37 cellular contexts compared by ENCODE assay signal in the genomic region with DNA sequence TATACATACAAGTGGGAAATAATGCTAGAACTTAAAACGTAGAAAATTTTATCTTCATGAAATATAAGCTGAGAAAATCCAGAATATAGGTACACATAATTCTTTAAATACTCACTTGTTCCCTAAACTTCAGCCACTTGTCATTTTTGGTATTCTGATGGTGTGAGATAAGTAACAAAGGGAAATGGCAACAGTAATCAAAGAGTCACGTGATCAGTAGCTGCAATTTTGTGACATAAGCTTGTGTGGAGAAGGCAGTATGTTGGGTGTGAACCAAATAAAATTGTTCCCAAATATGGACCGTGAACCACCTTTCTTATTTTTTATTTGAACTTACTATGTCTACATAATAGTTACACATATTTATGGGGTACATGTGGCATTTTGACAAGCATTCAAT.
DNase-seq lines count a peak whose midpoint lies in the region; ATAC-seq, FAIRE-seq and TF ChIP-seq lines count a peak whose summit lies in the region.
"Had no signal": no experiment of that assay in that cellular context is flagged by ENCODE, and none has a peak within 500 bp of the region (broad histone marks: within the 10 kb centered on the region; RNA-seq: fewer than 3 reads in every experiment).

No MANE protein-coding gene starts in this region.

- TF ChIP-seq CTCF in HepG2 (CRISPR knock-in tag; IDR thresholded peaks at IDR 0.05) (no peak), right lobe of liver (IDR thresholded peaks at IDR 0.05) (no peak), GM12878 (IDR thresholded peaks at IDR 0.05 in 2 of 3, conservative IDR thresholded peaks at IDR 0.05 in 1 of 3; ENCODE audit: control insufficient read depth in 2 of 3, extremely low read depth in 1 of 3, insufficient read depth in 1 of 3, low read depth in 3 of 3, low read length in 3 of 3) (no peak), K562 (IDR thresholded peaks at IDR 0.05 in 2 of 3, conservative IDR thresholded peaks at IDR 0.05 in 1 of 3; ENCODE audit: insufficient read depth in 2 of 3, low read depth in 1 of 3, low read length in 3 of 3) (no peak), neural cell (IDR thresholded peaks at IDR 0.05; ENCODE audit: poor library complexity, severe bottlenecking) (no peak), H9 (conservative IDR thresholded peaks at IDR 0.05) (no peak), GM10266 (IDR thresholded peaks at IDR 0.05; ENCODE audit: control insufficient read depth, insufficient read depth, low read depth, missing control alignments) (no peak)

- POLR2A ChIA-PET in HepG2 (lab: Yijun Ruan, JAX) (no interaction called here), GM12878 (lab: Charles Lee) (no interaction called here), K562 (lab: Yijun Ruan, JAX) (no interaction called here)

- TF ChIP-seq EP300 in HepG2 (IDR thresholded peaks at IDR 0.05; ENCODE audit: low read depth in 2 of 2, low read length in 2 of 2) (no peak), HepG2 (CRISPR knock-in tag; IDR thresholded peaks at IDR 0.05; ENCODE audit: borderline replicate concordance) (no peak), GM12878 (IDR thresholded peaks at IDR 0.05; ENCODE audit: borderline replicate concordance in 1 of 2, control insufficient read depth in 1 of 2, low read depth in 2 of 2, low read length in 2 of 2) (no peak), K562 (IDR thresholded peaks at IDR 0.05; ENCODE audit: low read length) (no peak), neural cell (conservative IDR thresholded peaks at IDR 0.05; ENCODE audit: poor library complexity, severe bottlenecking) (peak; percentile 37)

- H3K4me3 ChIP-seq in HepG2 (replicated peaks in 1 of 3; ENCODE audit: insufficient read depth in 1 of 3, low read depth in 2 of 3, low read length in 3 of 3) (no peak overlapping the region), right lobe of liver (no peak overlapping the region), GM12878 (no peak overlapping the region), K562 (no peak overlapping the region), neural cell (ENCODE audit: low read length) (no peak overlapping the region)
- H3K4me3 ChIP-seq: A549; BLaER1; BLaER1 treated with 17β-estradiol and CSF1 and Interleukin-3, amounts not matched to agents 10 nM and 100 nM had no signal

- H2BK120ac ChIP-seq in H9 (ENCODE audit: low read depth, low read length, poor library complexity, severe bottlenecking) = no peak overlapping the region

- RAD21 ChIA-PET in GM12878 (lab: Charles Lee; ENCODE audit: unreplicated experiment) = no interaction called here

- H3K36me3 ChIP-seq in HepG2 (replicated peaks in 1 of 2; ENCODE audit: control insufficient read depth in 1 of 2, insufficient read depth in 2 of 2, low read length in 2 of 2) = no peaks in the 10 kb centered on the region
- no peaks in the 10 kb centered on the region for H3K36me3 ChIP-seq in right lobe of liver
- H3K36me3 ChIP-seq in GM12878 (ENCODE audit: control insufficient read depth in 2 of 2, insufficient read depth in 2 of 2, low read length in 1 of 2) = no peaks in the 10 kb centered on the region
- H3K36me3 ChIP-seq in K562 (ENCODE audit: control insufficient read depth, insufficient read depth, low read length) = no peaks in the 10 kb centered on the region
- H3K36me3 ChIP-seq in neural cell (ENCODE audit: insufficient read depth, low read length) = no peaks in the 10 kb centered on the region
- H3K36me3 ChIP-seq: BE2C; BLaER1; BLaER1 treated with 17β-estradiol and CSF1 and Interleukin-3, amounts not matched to agents 10 nM and 100 nM had no signal

- H3K4me1 ChIP-seq in HepG2 (ENCODE audit: insufficient read depth, low read length) (no peaks in the 10 kb centered on the region), right lobe of liver (no peaks in the 10 kb centered on the region), GM12878 (ENCODE audit: control insufficient read depth, insufficient read depth, low read length) (no peaks in the 10 kb centered on the region), K562 (replicated peaks in 1 of 2; ENCODE audit: control insufficient read depth in 2 of 2, insufficient read depth in 2 of 2, low read length in 2 of 2) (no peaks in the 10 kb centered on the region), H9 (ENCODE audit: insufficient read depth, low read length) (no peaks in the 10 kb centered on the region)
- H3K4me1 ChIP-seq: A549; BE2C; BLaER1; BLaER1 treated with 17β-estradiol and CSF1 and Interleukin-3, amounts not matched to agents 10 nM and 100 nM; Caco-2 had no signal

- H3K9me1 ChIP-seq in K562 (ENCODE audit: control insufficient read depth, insufficient read depth, low read length) = no peaks in the 10 kb centered on the region

- no peak overlapping the region for H3K27ac ChIP-seq in HepG2 (ENCODE audit: extremely low read length, insufficient read depth, low read length)
- H3K27ac ChIP-seq in right lobe of liver = no peak overlapping the region
- H3K27ac ChIP-seq in GM12878 (ENCODE audit: control insufficient read depth, insufficient read depth) = no peak overlapping the region
- H3K27ac ChIP-seq in K562 (ENCODE audit: extremely low read depth, low read depth, low read length) = no peak overlapping the region
- H3K27ac ChIP-seq in neural cell (ENCODE audit: low read length) = no peak overlapping the region
- no peak overlapping the region for H3K27ac ChIP-seq in H9 (ENCODE audit: insufficient read length, low read depth, low read length)
- H3K27ac ChIP-seq: 22Rv1; A549; BLaER1; BLaER1 treated with 17β-estradiol and CSF1 and Interleukin-3, amounts not matched to agents 10 nM and 100 nM; C4-2B had no signal

- CTCF ChIA-PET in HepG2 (lab: Yijun Ruan, JAX; ENCODE audit: low intra/inter-chr PET ratio, low total read pairs) (no interaction called here), GM12878 (lab: Yijun Ruan, JAX) (no interaction called here), K562 (lab: Yijun Ruan, JAX; ENCODE audit: low intra/inter-chr PET ratio) (no interaction called here)

- H3K79me2 ChIP-seq in HepG2 (ENCODE audit: insufficient read depth, low read length) = no peaks in the 10 kb centered on the region
- no peaks in the 10 kb centered on the region for H3K79me2 ChIP-seq in GM12878 (ENCODE audit: control insufficient read depth, insufficient read depth, low read length)
- H3K79me2 ChIP-seq in K562 (ENCODE audit: control insufficient read depth, insufficient read depth, low read length) = no peaks in the 10 kb centered on the region
- H3K79me2 ChIP-seq in neural cell (replicated peaks; ENCODE audit: insufficient read depth, low read length) = no peaks in the 10 kb centered on the region
- no peaks in the 10 kb centered on the region for H3K79me2 ChIP-seq in H9 (ENCODE audit: insufficient read depth, low read length)

- WGBS in HepG2 (ENCODE audit: low lambda C conversion rate) = 26% methylated on average over 3 of the region's 3 CpGs
- 30% methylated on average over 3 of the region's 3 CpGs for WGBS in right lobe of liver (ENCODE audit: insufficient coverage, low coverage, low lambda C conversion rate, missing lambda C conversion rate)
- WGBS in GM12878 (ENCODE audit: insufficient coverage, insufficient replicate concordance, low lambda C conversion rate, missing lambda C conversion rate) = 2% methylated on average over 3 of the region's 3 CpGs
- WGBS in K562 (ENCODE audit: insufficient coverage, low coverage, missing lambda C conversion rate) = 0% methylated on average over 3 of the region's 3 CpGs
- no CpG with 5 or more reads among the region's 3 CpGs for WGBS in H9 (ENCODE audit: extremely low coverage, insufficient read length, low lambda C conversion rate)

- no peak overlapping the region for H3K4ac ChIP-seq in H9 (ENCODE audit: low read depth, low read length)

- H3K4me1 Mint-ChIP-seq in H9 = no peaks in the 10 kb centered on the region
- H3K4me1 Mint-ChIP-seq: B cell; CD14-positive monocyte; CD4-positive, alpha-beta memory T cell; CD4-positive, CD25-positive, alpha-beta regulatory T cell; CD8-positive, alpha-beta memory T cell had no signal

- no peak overlapping the region for H2BK20ac ChIP-seq in H9 (ENCODE audit: low read depth, low read length, poor library complexity, severe bottlenecking)

- no peak overlapping the region for H3K14ac ChIP-seq in H9 (ENCODE audit: insufficient read depth, low read length)

- peaks cover 3 to 14% (median 8%) of the 10 kb centered on the region in 3 experiments; a peak in 6 of 7 replicates for H3K36me3 Mint-ChIP-seq in H9 (ENCODE audit: insufficient read depth in 1 of 3, low read depth in 3 of 3)
- H3K36me3 Mint-ChIP-seq: CD14-positive monocyte; CD4-positive, alpha-beta memory T cell; CD4-positive, CD25-positive, alpha-beta regulatory T cell; CD8-positive, alpha-beta memory T cell; CD8-positive, alpha-beta T cell had no signal

- H3K9ac ChIP-seq in HepG2 (ENCODE audit: insufficient read depth, low read depth, low read length) (no peak overlapping the region), GM12878 (ENCODE audit: control insufficient read depth, insufficient read depth, low read length) (no peak overlapping the region), K562 (ENCODE audit: insufficient read depth in 1 of 2, low read depth in 2 of 2, low read length in 2 of 2) (no peak overlapping the region), neural cell (ENCODE audit: low read length) (no peak overlapping the region), H9 (ENCODE audit: extremely low read depth, insufficient read length, low read length) (no peak overlapping the region)
- H3K9ac ChIP-seq: BLaER1; BLaER1 treated with 17β-estradiol and CSF1 and Interleukin-3, amounts not matched to agents 10 nM and 100 nM had no signal

- H3T11ph ChIP-seq in H9 (ENCODE audit: low read length) = no peak overlapping the region

- TF ChIP-seq POLR2A in HepG2 (IDR thresholded peaks at IDR 0.05; ENCODE audit: insufficient read depth in 1 of 2, low read depth in 2 of 2, low read length in 2 of 2) (no peak), right lobe of liver (IDR thresholded peaks at IDR 0.05) (no peak), GM12878 (IDR thresholded peaks at IDR 0.05; ENCODE audit: low read depth, low read length) (no peak), K562 (conservative IDR thresholded peaks at IDR 0.05) (no peak)

- no peak overlapping the region for H2BK15ac ChIP-seq in H9 (ENCODE audit: low read depth, low read length)

- SMC1A ChIA-PET in GM12878 (lab: Charles Lee; ENCODE audit: uncharacterized antibody, unreplicated experiment) = no interaction called here

- no peaks in the 10 kb centered on the region for H3F3A ChIP-seq in neural cell (ENCODE audit: insufficient read depth, low read length, poor library complexity, severe bottlenecking)

- intact Hi-C loops in HepG2 (cut with micrococcal nuclease; ENCODE audit: unreplicated experiment) = no loop called here
- intact Hi-C loops in right lobe of liver (cut with DNase I) = no loop called here
- intact Hi-C loops in GM12878 (cut with micrococcal nuclease; ENCODE audit: unreplicated experiment) = no loop called here
- intact Hi-C loops in K562 (cut with micrococcal nuclease) = no loop called here

- no peak overlapping the region for H3K4me2 ChIP-seq in HepG2 (ENCODE audit: low read depth, low read length)
- no peak overlapping the region for H3K4me2 ChIP-seq in GM12878 (ENCODE audit: control insufficient read depth, insufficient read depth)
- H3K4me2 ChIP-seq in K562 (ENCODE audit: insufficient read depth, low read length) = no peak overlapping the region
- H3K4me2 ChIP-seq in neural cell (ENCODE audit: low read length) = no peak overlapping the region
- H3K4me2 ChIP-seq in H9 (ENCODE audit: insufficient read depth, insufficient read length, low read length) = no peak overlapping the region
- H3K4me2 ChIP-seq: A549; BLaER1; BLaER1 treated with 17β-estradiol and CSF1 and Interleukin-3, amounts not matched to agents 10 nM and 100 nM had no signal

- BruUV-seq in HepG2 (replicated peaks; lab: Mats Ljungman, UMichigan) (no TSS peak), GM12878 (replicated peaks; lab: Mats Ljungman, UMichigan) (no TSS peak), K562 (replicated peaks; lab: Mats Ljungman, UMichigan) (no TSS peak)

- no peaks in the 10 kb centered on the region for H3K23me2 ChIP-seq in H9 (ENCODE audit: insufficient read length, low read depth, low read length, poor library complexity, severe bottlenecking)

- peaks cover 5% of the 10 kb centered on the region for H3K27me3 Mint-ChIP-seq in H9 (ENCODE audit: low read depth)
- H3K27me3 Mint-ChIP-seq: B cell; CD4-positive, CD25-positive, alpha-beta regulatory T cell had no signal

- H3K27me3 ChIP-seq in HepG2 (ENCODE audit: control insufficient read depth in 1 of 2, insufficient read depth in 2 of 2, low read length in 2 of 2) (peaks cover 0 to 3% of the 10 kb centered on the region in 2 experiments; a peak in 1 of 5 replicates), right lobe of liver (no peaks in the 10 kb centered on the region), GM12878 (replicated peaks in 1 of 2; ENCODE audit: control insufficient read depth in 2 of 2, insufficient read depth in 2 of 2, low read length in 1 of 2) (no peaks in the 10 kb centered on the region), K562 (ENCODE audit: control insufficient read depth in 2 of 2, insufficient read depth in 2 of 2, low read length in 2 of 2) (no peaks in the 10 kb centered on the region), neural cell (ENCODE audit: insufficient read depth, low read depth, low read length) (no peaks in the 10 kb centered on the region), H9 (ENCODE audit: insufficient read depth, low read length) (no peaks in the 10 kb centered on the region; the same call in 1 of the 2 replicates)
- H3K27me3 ChIP-seq: BE2C; BLaER1; BLaER1 treated with 17β-estradiol and CSF1 and Interleukin-3, amounts not matched to agents 10 nM and 100 nM had no signal

- H3K56ac ChIP-seq in H9 (ENCODE audit: insufficient read length, low read depth, low read length) = no peak overlapping the region

- no peaks in the 10 kb centered on the region for H3K9me2 ChIP-seq in neural cell (ENCODE audit: insufficient read depth, low read length)

- no peak overlapping the region for H3K27ac Mint-ChIP-seq in H9
- H3K27ac Mint-ChIP-seq: B cell; CD14-positive monocyte; CD4-positive, alpha-beta memory T cell; CD4-positive, alpha-beta T cell; CD4-positive, CD25-positive, alpha-beta regulatory T cell; CD8-positive, alpha-beta memory T cell; CD8-positive, alpha-beta T cell had no signal

- H3K9me3 ChIP-seq in HepG2 (ENCODE audit: low read length) (no peaks in the 10 kb centered on the region), right lobe of liver (no peaks in the 10 kb centered on the region), GM12878 (replicated peaks; ENCODE audit: control insufficient read depth, insufficient read depth, low read length) (no peaks in the 10 kb centered on the region; the same call in 2 of the 3 replicates), K562 (replicated peaks; ENCODE audit: control insufficient read depth, insufficient read depth, low read depth, low read length) (no peaks in the 10 kb centered on the region), neural cell (ENCODE audit: low read length) (no peaks in the 10 kb centered on the region), H9 (ENCODE audit: control insufficient read depth, low read depth, low read length) (peaks cover 5% of the 10 kb centered on the region)
- H3K9me3 ChIP-seq: BE2C, Caco-2 had no signal

- DNase-seq in HepG2 (ENCODE audit: low spot score) (no peak), right lobe of liver (no peak), GM12878 (ENCODE audit: low read depth, low spot score) (no peak), K562 (ENCODE audit: extremely low read depth in 1 of 4, low spot score in 3 of 4) (no peak), T-helper 1 cell (no peak), H9 (no peak), GM10266 (ENCODE audit: extremely low spot score) (no peak)
- DNase-seq: 8988T; ACHN; AML-193; BE2C; C1 segment of cervical spinal cord; Caco-2; Calu3; CD4-positive, alpha-beta memory T cell; CD4-positive, alpha-beta T cell; CD4-positive, CD25-positive, alpha-beta regulatory T cell; CD8-positive, alpha-beta memory T cell; CD8-positive, alpha-beta T cell; COR-L47; DMS 273 treated with DMSO at 0.1 percent for 48 hours; DMS153; DMS53; DMS79; DMS79 treated with DMSO at 0.1 percent for 48 hours; DND-41; EL had no signal

- H4K20me1 ChIP-seq in HepG2 (ENCODE audit: insufficient read depth, low read length) (no peaks in the 10 kb centered on the region), GM12878 (ENCODE audit: control insufficient read depth, insufficient read depth) (no peaks in the 10 kb centered on the region), K562 (replicated peaks; ENCODE audit: control insufficient read depth, insufficient read depth, low read length) (no peaks in the 10 kb centered on the region), neural cell (ENCODE audit: insufficient read depth) (no peaks in the 10 kb centered on the region), H9 (ENCODE audit: control insufficient read depth, insufficient read depth, insufficient read length) (no peaks in the 10 kb centered on the region)
- H4K20me1 ChIP-seq: BLaER1; BLaER1 treated with 17β-estradiol and CSF1 and Interleukin-3, amounts not matched to agents 10 nM and 100 nM had no signal

- H2AFZ ChIP-seq in HepG2 (ENCODE audit: low read length) (no peak overlapping the region), GM12878 (ENCODE audit: control insufficient read depth, low read depth, low read length) (no peak overlapping the region), K562 (ENCODE audit: low read depth, low read length) (no peak overlapping the region), neural cell (ENCODE audit: low read depth, low read length) (no peak overlapping the region), H9 (ENCODE audit: low read length) (no peak overlapping the region)

- no peak overlapping the region for H4K5ac ChIP-seq in H9 (ENCODE audit: insufficient read length, low read depth, low read length)

- FAIRE-seq in HepG2 (lab: Jason Lieb, UNC) (no peak), GM12878 (lab: Jason Lieb, UNC) (no peak), K562 (lab: Jason Lieb, UNC) (no peak)
- FAIRE-seq: A204.1, A549, D721Med had no signal

- no peak for TF ChIP-seq RAD21 in HepG2 (CRISPR knock-in tag; IDR thresholded peaks at IDR 0.05)
- TF ChIP-seq RAD21 in GM12878 (IDR thresholded peaks at IDR 0.05; ENCODE audit: insufficient read depth, low read depth, low read length) = no peak
- no peak for TF ChIP-seq RAD21 in K562 (CRISPR knock-in tag; conservative IDR thresholded peaks at IDR 0.05 in 1 of 2, IDR thresholded peaks at IDR 0.05 in 1 of 2)
- no peak for TF ChIP-seq RAD21 in neural cell (conservative IDR thresholded peaks at IDR 0.05)

- no peaks in the 10 kb centered on the region for H3K79me1 ChIP-seq in H9 (ENCODE audit: insufficient read depth, low read depth, low read length, poor library complexity, severe bottlenecking)

- no peak overlapping the region for H4K8ac ChIP-seq in H9 (replicated peaks; ENCODE audit: insufficient read length, low read depth, low read length)

- ATAC-seq in HepG2 (no peak), right lobe of liver (no peak), GM12878 (no peak), K562 (no peak)
- ATAC-seq: A549; CD8-positive, alpha-beta T cell had no signal

- H2BK5ac ChIP-seq in H9 (ENCODE audit: insufficient read length, low read length) = no peak overlapping the region

- H3K18ac ChIP-seq in H9 (ENCODE audit: insufficient read length, low read depth, low read length) = no peak overlapping the region

- H3K4me3 Mint-ChIP-seq in H9 = no peak overlapping the region
- H3K4me3 Mint-ChIP-seq: B cell; CD14-positive monocyte; CD4-positive, alpha-beta memory T cell; CD4-positive, alpha-beta T cell; CD4-positive, CD25-positive, alpha-beta regulatory T cell; CD8-positive, alpha-beta memory T cell; CD8-positive, alpha-beta T cell had no signal

- H3K9me3 Mint-ChIP-seq in H9 = peaks cover 10 to 16% of the 10 kb centered on the region in 2 experiments; a peak in 4 of 5 replicates
- H3K9me3 Mint-ChIP-seq: CD4-positive, alpha-beta T cell had no signal

- H2AK5ac ChIP-seq in H9 (ENCODE audit: insufficient read length, low read length) = no peak overlapping the region

- in situ Hi-C loops in HepG2 (cut with HindIII; ENCODE audit: extremely low pct_ligation_motif_present, low pct_unique_long_range_greater_than_20kb) = no loop called here
- in situ Hi-C loops in GM12878 (cut with MboI) = no loop called here
- in situ Hi-C loops in K562 (cut with MboI) = no loop called here

- no peak overlapping the region for H4K91ac ChIP-seq in H9 (ENCODE audit: insufficient read length, low read depth, low read length)

- no peak overlapping the region for H2BK12ac ChIP-seq in H9 (ENCODE audit: insufficient read length, low read depth, low read length)

- no peak overlapping the region for H3K23ac ChIP-seq in H9 (ENCODE audit: insufficient read length, low read depth, low read length)

Comparison
In these comparisons a context has a peak if more than half of its experiments do, and no peak if none do; other contexts are left out.
1. Of the 241 proteins assayed by ChIP-seq in both HepG2 and K562: peak only in HepG2: none; only in K562: TFE3; in both: RAD51; in neither: 238; mixed calls (peak in some experiments, not most) for 1.